ENCODE assay signal across 29 cellular contexts in genomic region chr5:154390096-154390495, GRCh38. TPM values are rescaled to one million over a fixed set of nuclear protein-coding genes. Genes with fewer than 3 reads are reported as not detected.
DNase-seq lines count a peak whose midpoint lies in the region; ATAC-seq and TF ChIP-seq lines count a peak whose summit lies in the region.
"Had no signal": no experiment of that assay in that cellular context is flagged by ENCODE, and none has a peak within 500 bp of the region (broad histone marks: within the 10 kb centered on the region; RNA-seq: fewer than 3 reads in every experiment).

No MANE protein-coding gene starts in this region.

- H3K4me2 ChIP-seq in IMR-90 (ENCODE audit: low read depth, low read length) (no peak overlapping the region), mesenchymal stem cell (ENCODE audit: low read length, poor library complexity, severe bottlenecking) (no peak overlapping the region)

- H2BK20ac ChIP-seq in IMR-90 (ENCODE audit: low read depth, low read length) = no peak overlapping the region

- TF ChIP-seq POLR2A in IMR-90 (IDR thresholded peaks at IDR 0.05; ENCODE audit: low read depth, low read length) = no peak

- H3K27ac ChIP-seq in IMR-90 (ENCODE audit: insufficient read depth, low read length) (no peak overlapping the region), mesenchymal stem cell (ENCODE audit: low read length, poor library complexity, severe bottlenecking) (peak overlapping the region; percentile 41)
- H3K27ac ChIP-seq: left ventricle myocardium inferior, Peyer's patch, right atrium auricular region, thoracic aorta had no signal

- ATAC-seq in IMR-90 (ENCODE audit: low read depth) = peak; percentile 78
- ATAC-seq in GM21786 (IDR thresholded peaks at IDR 0.05; ENCODE audit: unreplicated experiment) = no peak
- ATAC-seq: K562; natural killer cell; stimulated activated naive CD8-positive, alpha-beta T cell treated with anti-CD3 and anti-CD28 coated beads, Interleukin-15, Interleukin-2, amounts not matched to agents 100 U/mL and 50 U/mL, for 24 hours; T-helper 17 cell had no signal

- no peaks in the 10 kb centered on the region for H3K27me3 ChIP-seq in IMR-90 (ENCODE audit: control insufficient read depth, insufficient read depth, low read length)
- H3K27me3 ChIP-seq in mesenchymal stem cell (ENCODE audit: control insufficient read depth in 1 of 2, insufficient read depth in 1 of 2, low read length in 2 of 2) = no peaks in the 10 kb centered on the region
- H3K27me3 ChIP-seq: MG63, ovary, Peyer's patch, right atrium auricular region had no signal

- no peak overlapping the region for H4K5ac ChIP-seq in IMR-90 (ENCODE audit: low read depth, low read length)

- BruUV-seq in IMR-90 (replicated peaks; lab: Mats Ljungman, UMichigan) = no TSS peak

- no peak overlapping the region for H2AK9ac ChIP-seq in IMR-90 (replicated peaks; ENCODE audit: low read depth, low read length, poor library complexity)

- H3K36me3 ChIP-seq in IMR-90 (ENCODE audit: control insufficient read depth, insufficient read depth, low read length) (peaks cover 13% of the 10 kb centered on the region), mesenchymal stem cell (ENCODE audit: control insufficient read depth in 1 of 2, insufficient read depth in 2 of 2, low read depth in 1 of 2, low read length in 2 of 2) (peaks cover 10 to 37% of the 10 kb centered on the region in 2 experiments)
- H3K36me3 ChIP-seq: MG63, ovary, right atrium auricular region had no signal

- no peak overlapping the region for H2BK12ac ChIP-seq in mesenchymal stem cell (ENCODE audit: low read length in 2 of 2)

- WGBS in IMR-90 (ENCODE audit: extremely low coverage in 2 of 2, insufficient read length in 1 of 2), 2 experiments = no CpG with 5 or more reads among the region's 8 CpGs
- 78% methylated on average over 8 of the region's 8 CpGs for WGBS in mesenchymal stem cell

- TF ChIP-seq CTCF in IMR-90 (conservative IDR thresholded peaks at IDR 0.05; ENCODE audit: low read depth, low read length) (no peak), choroid plexus epithelial cell (conservative IDR thresholded peaks at IDR 0.05; ENCODE audit: low read depth, low read length) (no peak)

- H3K4me1 ChIP-seq in IMR-90 (ENCODE audit: control insufficient read depth, insufficient read depth, low read length) (no peaks in the 10 kb centered on the region), mesenchymal stem cell (ENCODE audit: control insufficient read depth, insufficient read depth, low read depth, low read length) (peaks cover 19% of the 10 kb centered on the region)
- H3K4me1 ChIP-seq: left ventricle myocardium inferior, Peyer's patch, right atrium auricular region had no signal

- H3K79me1 ChIP-seq in IMR-90 (ENCODE audit: low read depth in 1 of 2, low read length in 2 of 2) = peaks cover 0 to 16% of the 10 kb centered on the region in 2 experiments; a peak in 2 of 4 replicates
- peaks cover 6% of the 10 kb centered on the region for H3K79me1 ChIP-seq in mesenchymal stem cell (replicated peaks; ENCODE audit: low read length, poor library complexity, severe bottlenecking)

- H4K20me1 ChIP-seq in IMR-90 (ENCODE audit: insufficient read depth, low read length) = no peaks in the 10 kb centered on the region

- H2BK15ac ChIP-seq in IMR-90 (ENCODE audit: low read depth, low read length) (no peak overlapping the region), mesenchymal stem cell (ENCODE audit: low read depth, poor library complexity, severe bottlenecking) (no peak overlapping the region)

- intact Hi-C loops in IMR-90 (cut with micrococcal nuclease) = loop anchor here (5.0 kb wide), 1 partner anchor 113 kb away; no protein-coding TSS in a partner anchor

- no peak overlapping the region for H3K14ac ChIP-seq in IMR-90 (replicated peaks; ENCODE audit: low read depth, low read length)
- H3K14ac ChIP-seq in mesenchymal stem cell (ENCODE audit: low read length in 2 of 2) = no peak overlapping the region

- H2BK5ac ChIP-seq in IMR-90 (ENCODE audit: low read depth, low read length, poor library complexity, severe bottlenecking) = no peak overlapping the region
- H2BK5ac ChIP-seq in mesenchymal stem cell (ENCODE audit: low read depth, low read length, poor library complexity, severe bottlenecking) = no peak overlapping the region

- H3K18ac ChIP-seq in IMR-90 (ENCODE audit: low read depth, low read length) (no peak overlapping the region), mesenchymal stem cell (ENCODE audit: low read depth in 1 of 2, low read length in 2 of 2) (no peak overlapping the region)

- H3K9me3 ChIP-seq in IMR-90 (ENCODE audit: control insufficient read depth, insufficient read depth, low read length) (no peaks in the 10 kb centered on the region), mesenchymal stem cell (ENCODE audit: control insufficient read depth, low read length) (no peaks in the 10 kb centered on the region)
- H3K9me3 ChIP-seq: left ventricle myocardium inferior, MG63, ovary, Peyer's patch, right atrium auricular region, thoracic aorta had no signal

- peaks cover 17% of the 10 kb centered on the region for H3K9me1 ChIP-seq in IMR-90 (ENCODE audit: insufficient read depth, low read length)

- H3K9ac ChIP-seq in IMR-90 (ENCODE audit: low read depth, low read length) (no peak overlapping the region), mesenchymal stem cell (ENCODE audit: low read length) (no peak overlapping the region)

- H3K4ac ChIP-seq in IMR-90 (ENCODE audit: low read depth, low read length) = no peak overlapping the region
- H3K4ac ChIP-seq in mesenchymal stem cell (ENCODE audit: low read depth in 1 of 2, low read length in 2 of 2) = no peak overlapping the region

- no peak overlapping the region for H3K4me3 ChIP-seq in IMR-90 (ENCODE audit: insufficient read depth, low read depth, low read length)
- H3K4me3 ChIP-seq in choroid plexus epithelial cell (ENCODE audit: low read depth, low read length) = no peak overlapping the region
- no peak overlapping the region for H3K4me3 ChIP-seq in mesenchymal stem cell (ENCODE audit: insufficient read depth in 1 of 2, low read depth in 1 of 2, low read length in 2 of 2)
- H3K4me3 ChIP-seq: K562, left ventricle myocardium inferior, MG63, ovary, Peyer's patch, right atrium auricular region, thoracic aorta had no signal

- dilution Hi-C loops in IMR-90 (cut with HindIII; ENCODE audit: low sequenced_read_pairs, unreplicated experiment) = no loop called here

- CTCF ChIA-PET in IMR-90 (lab: Yijun Ruan, JAX) = interaction anchor here (0.6 kb wide), 1 partner anchor 288 kb away, joined by 3 read pairs; no protein-coding TSS in a partner anchor

- in situ Hi-C loops in Caki2 (cut with HindIII; ENCODE audit: low pct_unique_long_range_greater_than_20kb, low sequenced_read_pairs) (no loop called here), IMR-90 (cut with MboI; ENCODE audit: low sequenced_read_pairs) (no loop called here)

- POLR2A ChIA-PET in IMR-90 (lab: Charles Lee; ENCODE audit: unreplicated experiment) = no interaction called here

- H2AFZ ChIP-seq in IMR-90 (replicated peaks; ENCODE audit: low read length, poor library complexity) = no peak overlapping the region
- H2AFZ ChIP-seq in mesenchymal stem cell (ENCODE audit: low read depth, low read length) = no peak overlapping the region

- no peak overlapping the region for H4K91ac ChIP-seq in IMR-90 (ENCODE audit: insufficient read depth, low read depth, low read length)
- no peak overlapping the region for H4K91ac ChIP-seq in mesenchymal stem cell (ENCODE audit: low read length)

- no peak overlapping the region for H3K23ac ChIP-seq in IMR-90 (ENCODE audit: low read depth, low read length)
- no peak overlapping the region for H3K23ac ChIP-seq in mesenchymal stem cell (ENCODE audit: low read length in 2 of 2)

- H2BK120ac ChIP-seq in IMR-90 (ENCODE audit: low read depth, low read length) (no peak overlapping the region), mesenchymal stem cell (ENCODE audit: low read depth, low read length) (no peak overlapping the region)

- no peak for TF ChIP-seq RAD21 in IMR-90 (IDR thresholded peaks at IDR 0.05; ENCODE audit: low read length)

- H4K8ac ChIP-seq in IMR-90 (ENCODE audit: low read depth in 2 of 2, low read length in 2 of 2) (no peak overlapping the region), mesenchymal stem cell (ENCODE audit: low read length) (no peak overlapping the region)

- DNase-seq in Caki2 (ENCODE audit: low read depth) = peak; percentile 33
- peak; percentile 40 for DNase-seq in IMR-90
- DNase-seq in choroid plexus epithelial cell (ENCODE audit: low read depth) = peak; percentile 32
- DNase-seq in mesenchymal stem cell = no peak
- DNase-seq in NCI-H1092 (lab: John Stamatoyannopoulos, UW) = no peak
- DNase-seq in NCI-H774 (lab: John Stamatoyannopoulos, UW) = no peak
- no peak for DNase-seq in NCI-H2171 treated with DMSO at 0.1 percent for 48 hours (lab: John Stamatoyannopoulos, UW)
- DNase-seq: activated CD4-positive, alpha-beta T cell treated with anti-CD3 and anti-CD28 coated beads for 4 hours; activated naive CD4-positive, alpha-beta T cell treated with Interleukin-2 at 50 U/mL for 16 hours; activated T-cell treated with anti-CD3 and anti-CD28 coated beads, Interleukin-2, amount 50 U/mL, for 48 hours; central memory CD4-positive, alpha-beta T cell; COR-L47; DND-41; foreskin melanocyte; hypothalamus; left ventricle myocardium inferior; MG63; natural killer cell; NCI-H1417; NCI-H2081 treated with DMSO at 0.1 percent for 48 hours; NK-92 treated with Interleukin-12 subunit alpha and Interleukin-12 subunit beta, amount 100 ng/mL, for 24 hours; ovary; Peyer's patch; stimulated activated naive CD8-positive, alpha-beta T cell treated with anti-CD3 and anti-CD28 coated beads, Interleukin-15, Interleukin-2, amounts not matched to agents 100 U/mL and 50 U/mL, for 24 hours; T-helper 17 cell had no signal

- no peak overlapping the region for H2AK5ac ChIP-seq in IMR-90 (ENCODE audit: low read depth, low read length)
- no peak overlapping the region for H2AK5ac ChIP-seq in mesenchymal stem cell (ENCODE audit: low read length, severe bottlenecking)

- no peak overlapping the region for H3K56ac ChIP-seq in IMR-90 (ENCODE audit: extremely low read depth, insufficient read depth, low read length)

TF ChIP-seq in IMR-90, 13 proteins besides CTCF, POLR2A, EP300 and RAD21 (continues in another document):
- no peak for TF ChIP-seq RFX5 (IDR thresholded peaks at IDR 0.05; ENCODE audit: low read depth, low read length)
- TF ChIP-seq RCOR1 (IDR thresholded peaks at IDR 0.05; ENCODE audit: insufficient replicate concordance, low read length) = no peak

RNA-seq across cellular contexts. Expression of gene SAP30L, which starts 55.7 kb away (rescaled TPM):
- total RNA-seq in Caki2 (2014; rRNA removed; shearing (Covaris generic); ENCODE audit: low replicate concordance) = 9.7 and 50.7 TPM in 2 replicates
- 9.7 and 13.1 TPM in 2 replicates for total RNA-seq in IMR-90 (2012; rRNA removed)
- polyA plus RNA-seq in IMR-90 (2012; rRNA removed) = 17.6 and 21.3 TPM in 2 replicates
- 10.6 and 11.4 TPM in 2 replicates for polyA plus RNA-seq in IMR-90 (2012; cell fraction: cytosol; rRNA removed)
- 9.1 and 28.3 TPM in 2 replicates for polyA plus RNA-seq in IMR-90 (2012; cell fraction: nucleus; rRNA removed; ENCODE audit: low replicate concordance)
- polyA plus RNA-seq in mesenchymal stem cell (2013, experiment 1 of 2) = 55.3 TPM
- polyA plus RNA-seq in mesenchymal stem cell (2013, experiment 2 of 2) = 54.3 TPM

Comparison
In these comparisons a context has a peak if more than half of its experiments do, and no peak if none do; other contexts are left out.
1. DNase-seq: peak in Caki2 (single experiment), IMR-90 (single experiment) and choroid plexus epithelial cell (single experiment); none in mesenchymal stem cell (single experiment), NCI-H1092 (single experiment), NCI-H774 (single experiment) and NCI-H2171 treated with DMSO at 0.1 percent for 48 hours (single experiment).